ENCODE assay signal across 1 cellular context in the genomic region with DNA sequence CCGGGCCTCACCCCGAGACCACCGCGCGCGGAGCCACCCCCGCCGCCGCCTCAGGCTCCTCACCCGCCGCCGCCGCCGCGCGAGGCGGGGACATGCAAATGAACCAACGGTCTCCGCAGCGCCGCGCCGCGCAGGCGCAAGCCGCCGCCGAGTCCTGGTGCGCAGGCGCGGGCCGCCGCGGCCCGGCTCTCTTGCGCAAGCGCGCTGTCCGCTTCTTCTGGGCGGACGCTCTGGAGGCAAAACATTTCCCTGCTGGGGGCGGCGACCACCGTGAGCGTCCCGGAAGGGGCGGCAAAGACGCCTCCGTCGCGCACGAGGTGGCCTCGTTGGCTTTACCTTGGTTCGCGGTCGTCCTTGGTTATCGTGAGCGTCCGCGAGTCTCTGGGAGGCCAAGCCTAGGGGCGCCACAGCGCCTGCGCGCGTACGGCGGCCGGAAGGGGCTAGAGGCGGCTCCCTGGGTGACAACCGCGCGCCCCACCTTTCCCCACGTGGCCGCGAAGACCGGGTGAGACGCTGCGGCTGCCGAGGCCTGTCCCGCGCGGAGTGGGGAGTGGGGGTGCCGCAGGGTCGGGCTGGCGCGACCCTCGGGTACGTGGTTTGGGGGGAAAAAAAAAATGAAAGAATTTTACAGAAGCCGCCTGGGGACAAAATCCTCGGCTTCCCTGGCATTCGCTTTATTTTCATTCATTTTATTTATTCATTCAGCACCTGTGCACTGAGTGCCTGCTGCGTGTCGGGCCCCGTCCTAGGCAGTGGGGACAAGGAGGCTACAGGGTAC.
TF ChIP-seq lines count a peak whose summit lies in the region.

A gene (plus strand): TSS at position 178 of the 778 bp plus-strand sequence. CDS start 607 bp downstream, outside the sequence.
A gene (minus strand): TSS at position 92 of the 778 bp plus-strand sequence. CDS start 2,446 bp downstream, outside the sequence.

TF ChIP-seq in HepG2, 621 proteins besides CTCF, POLR2A, EP300 and RAD21 (continued from another document):
- TF ChIP-seq, protein P1, sequence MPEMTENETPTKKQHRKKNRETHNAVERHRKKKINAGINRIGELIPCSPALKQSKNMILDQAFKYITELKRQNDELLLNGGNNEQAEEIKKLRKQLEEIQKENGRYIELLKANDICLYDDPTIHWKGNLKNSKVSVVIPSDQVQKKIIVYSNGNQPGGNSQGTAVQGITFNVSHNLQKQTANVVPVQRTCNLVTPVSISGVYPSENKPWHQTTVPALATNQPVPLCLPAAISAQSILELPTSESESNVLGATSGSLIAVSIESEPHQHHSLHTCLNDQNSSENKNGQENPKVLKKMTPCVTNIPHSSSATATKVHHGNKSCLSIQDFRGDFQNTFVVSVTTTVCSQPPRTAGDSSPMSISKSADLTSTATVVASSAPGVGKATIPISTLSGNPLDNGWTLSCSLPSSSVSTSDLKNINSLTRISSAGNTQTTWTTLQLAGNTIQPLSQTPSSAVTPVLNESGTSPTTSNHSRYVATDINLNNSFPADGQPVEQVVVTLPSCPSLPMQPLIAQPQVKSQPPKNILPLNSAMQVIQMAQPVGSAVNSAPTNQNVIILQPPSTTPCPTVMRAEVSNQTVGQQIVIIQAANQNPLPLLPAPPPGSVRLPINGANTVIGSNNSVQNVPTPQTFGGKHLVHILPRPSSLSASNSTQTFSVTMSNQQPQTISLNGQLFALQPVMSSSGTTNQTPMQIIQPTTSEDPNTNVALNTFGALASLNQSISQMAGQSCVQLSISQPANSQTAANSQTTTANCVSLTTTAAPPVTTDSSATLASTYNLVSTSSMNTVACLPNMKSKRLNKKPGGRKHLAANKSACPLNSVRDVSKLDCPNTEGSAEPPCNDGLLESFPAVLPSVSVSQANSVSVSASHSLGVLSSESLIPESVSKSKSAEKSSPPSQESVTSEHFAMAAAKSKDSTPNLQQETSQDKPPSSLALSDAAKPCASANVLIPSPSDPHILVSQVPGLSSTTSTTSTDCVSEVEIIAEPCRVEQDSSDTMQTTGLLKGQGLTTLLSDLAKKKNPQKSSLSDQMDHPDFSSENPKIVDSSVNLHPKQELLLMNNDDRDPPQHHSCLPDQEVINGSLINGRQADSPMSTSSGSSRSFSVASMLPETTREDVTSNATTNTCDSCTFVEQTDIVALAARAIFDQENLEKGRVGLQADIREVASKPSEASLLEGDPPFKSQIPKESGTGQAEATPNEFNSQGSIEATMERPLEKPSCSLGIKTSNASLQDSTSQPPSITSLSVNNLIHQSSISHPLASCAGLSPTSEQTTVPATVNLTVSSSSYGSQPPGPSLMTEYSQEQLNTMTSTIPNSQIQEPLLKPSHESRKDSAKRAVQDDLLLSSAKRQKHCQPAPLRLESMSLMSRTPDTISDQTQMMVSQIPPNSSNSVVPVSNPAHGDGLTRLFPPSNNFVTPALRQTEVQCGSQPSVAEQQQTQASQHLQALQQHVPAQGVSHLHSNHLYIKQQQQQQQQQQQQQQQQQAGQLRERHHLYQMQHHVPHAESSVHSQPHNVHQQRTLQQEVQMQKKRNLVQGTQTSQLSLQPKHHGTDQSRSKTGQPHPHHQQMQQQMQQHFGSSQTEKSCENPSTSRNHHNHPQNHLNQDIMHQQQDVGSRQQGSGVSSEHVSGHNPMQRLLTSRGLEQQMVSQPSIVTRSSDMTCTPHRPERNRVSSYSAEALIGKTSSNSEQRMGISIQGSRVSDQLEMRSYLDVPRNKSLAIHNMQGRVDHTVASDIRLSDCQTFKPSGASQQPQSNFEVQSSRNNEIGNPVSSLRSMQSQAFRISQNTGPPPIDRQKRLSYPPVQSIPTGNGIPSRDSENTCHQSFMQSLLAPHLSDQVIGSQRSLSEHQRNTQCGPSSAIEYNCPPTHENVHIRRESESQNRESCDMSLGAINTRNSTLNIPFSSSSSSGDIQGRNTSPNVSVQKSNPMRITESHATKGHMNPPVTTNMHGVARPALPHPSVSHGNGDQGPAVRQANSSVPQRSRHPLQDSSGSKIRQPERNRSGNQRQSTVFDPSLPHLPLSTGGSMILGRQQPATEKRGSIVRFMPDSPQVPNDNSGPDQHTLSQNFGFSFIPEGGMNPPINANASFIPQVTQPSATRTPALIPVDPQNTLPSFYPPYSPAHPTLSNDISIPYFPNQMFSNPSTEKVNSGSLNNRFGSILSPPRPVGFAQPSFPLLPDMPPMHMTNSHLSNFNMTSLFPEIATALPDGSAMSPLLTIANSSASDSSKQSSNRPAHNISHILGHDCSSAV (CRISPR knock-in tag; IDR thresholded peaks at IDR 0.05; ENCODE audit: borderline replicate concordance), result no peak
- TF ChIP-seq, protein P2, sequence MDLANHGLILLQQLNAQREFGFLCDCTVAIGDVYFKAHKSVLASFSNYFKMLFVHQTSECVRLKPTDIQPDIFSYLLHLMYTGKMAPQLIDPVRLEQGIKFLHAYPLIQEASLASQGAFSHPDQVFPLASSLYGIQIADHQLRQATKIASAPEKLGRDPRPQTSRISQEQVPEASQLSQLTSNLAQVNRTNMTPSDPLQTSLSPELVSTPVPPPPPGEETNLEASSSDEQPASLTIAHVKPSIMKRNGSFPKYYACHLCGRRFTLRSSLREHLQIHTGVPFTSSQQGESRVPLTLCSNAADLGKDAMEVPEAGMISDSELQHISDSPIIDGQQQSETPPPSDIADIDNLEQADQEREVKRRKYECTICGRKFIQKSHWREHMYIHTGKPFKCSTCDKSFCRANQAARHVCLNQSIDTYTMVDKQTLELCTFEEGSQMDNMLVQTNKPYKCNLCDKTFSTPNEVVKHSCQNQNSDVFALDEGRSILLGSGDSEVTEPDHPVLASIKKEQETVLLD (CRISPR knock-in tag; IDR thresholded peaks at IDR 0.05; ENCODE audit: low read depth), result peak; percentile 80
- no peak for TF ChIP-seq ZNF737 (CRISPR knock-in tag; IDR thresholded peaks at IDR 0.05; ENCODE audit: borderline replicate concordance)
- no peak; the same call in 1 of the 2 replicates for TF ChIP-seq TP53 (CRISPR knock-in tag; conservative IDR thresholded peaks at IDR 0.05)
- TF ChIP-seq ZNF383 (CRISPR knock-in tag; IDR thresholded peaks at IDR 0.05; ENCODE audit: borderline replicate concordance), result no peak
- TF ChIP-seq, protein P3, sequence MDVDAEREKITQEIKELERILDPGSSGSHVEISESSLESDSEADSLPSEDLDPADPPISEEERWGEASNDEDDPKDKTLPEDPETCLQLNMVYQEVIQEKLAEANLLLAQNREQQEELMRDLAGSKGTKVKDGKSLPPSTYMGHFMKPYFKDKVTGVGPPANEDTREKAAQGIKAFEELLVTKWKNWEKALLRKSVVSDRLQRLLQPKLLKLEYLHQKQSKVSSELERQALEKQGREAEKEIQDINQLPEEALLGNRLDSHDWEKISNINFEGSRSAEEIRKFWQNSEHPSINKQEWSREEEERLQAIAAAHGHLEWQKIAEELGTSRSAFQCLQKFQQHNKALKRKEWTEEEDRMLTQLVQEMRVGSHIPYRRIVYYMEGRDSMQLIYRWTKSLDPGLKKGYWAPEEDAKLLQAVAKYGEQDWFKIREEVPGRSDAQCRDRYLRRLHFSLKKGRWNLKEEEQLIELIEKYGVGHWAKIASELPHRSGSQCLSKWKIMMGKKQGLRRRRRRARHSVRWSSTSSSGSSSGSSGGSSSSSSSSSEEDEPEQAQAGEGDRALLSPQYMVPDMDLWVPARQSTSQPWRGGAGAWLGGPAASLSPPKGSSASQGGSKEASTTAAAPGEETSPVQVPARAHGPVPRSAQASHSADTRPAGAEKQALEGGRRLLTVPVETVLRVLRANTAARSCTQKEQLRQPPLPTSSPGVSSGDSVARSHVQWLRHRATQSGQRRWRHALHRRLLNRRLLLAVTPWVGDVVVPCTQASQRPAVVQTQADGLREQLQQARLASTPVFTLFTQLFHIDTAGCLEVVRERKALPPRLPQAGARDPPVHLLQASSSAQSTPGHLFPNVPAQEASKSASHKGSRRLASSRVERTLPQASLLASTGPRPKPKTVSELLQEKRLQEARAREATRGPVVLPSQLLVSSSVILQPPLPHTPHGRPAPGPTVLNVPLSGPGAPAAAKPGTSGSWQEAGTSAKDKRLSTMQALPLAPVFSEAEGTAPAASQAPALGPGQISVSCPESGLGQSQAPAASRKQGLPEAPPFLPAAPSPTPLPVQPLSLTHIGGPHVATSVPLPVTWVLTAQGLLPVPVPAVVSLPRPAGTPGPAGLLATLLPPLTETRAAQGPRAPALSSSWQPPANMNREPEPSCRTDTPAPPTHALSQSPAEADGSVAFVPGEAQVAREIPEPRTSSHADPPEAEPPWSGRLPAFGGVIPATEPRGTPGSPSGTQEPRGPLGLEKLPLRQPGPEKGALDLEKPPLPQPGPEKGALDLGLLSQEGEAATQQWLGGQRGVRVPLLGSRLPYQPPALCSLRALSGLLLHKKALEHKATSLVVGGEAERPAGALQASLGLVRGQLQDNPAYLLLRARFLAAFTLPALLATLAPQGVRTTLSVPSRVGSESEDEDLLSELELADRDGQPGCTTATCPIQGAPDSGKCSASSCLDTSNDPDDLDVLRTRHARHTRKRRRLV (CRISPR knock-in tag; IDR thresholded peaks at IDR 0.05), result 0 out of 2 replicates have a peak, but pooled peaks have one; percentile 46
- TF ChIP-seq ZNF780A (CRISPR knock-in tag; IDR thresholded peaks at IDR 0.05), result peak; percentile 89; the same call in 1 of the 2 replicates
- TF ChIP-seq SIX1 (CRISPR knock-in tag; IDR thresholded peaks at IDR 0.05; ENCODE audit: borderline replicate concordance), result no peak
- peak; percentile 92; the same call in 1 of the 2 replicates for TF ChIP-seq ZFP82 (CRISPR knock-in tag; IDR thresholded peaks at IDR 0.05; ENCODE audit: borderline replicate concordance)
- peak; percentile 91 for TF ChIP-seq ZFP90 (CRISPR knock-in tag; IDR thresholded peaks at IDR 0.05; ENCODE audit: borderline replicate concordance)
- TF ChIP-seq TAF15 (IDR thresholded peaks at IDR 0.05; ENCODE audit: low read depth, low read length, poor library complexity, severe bottlenecking), result no peak
- TF ChIP-seq, protein P4, sequence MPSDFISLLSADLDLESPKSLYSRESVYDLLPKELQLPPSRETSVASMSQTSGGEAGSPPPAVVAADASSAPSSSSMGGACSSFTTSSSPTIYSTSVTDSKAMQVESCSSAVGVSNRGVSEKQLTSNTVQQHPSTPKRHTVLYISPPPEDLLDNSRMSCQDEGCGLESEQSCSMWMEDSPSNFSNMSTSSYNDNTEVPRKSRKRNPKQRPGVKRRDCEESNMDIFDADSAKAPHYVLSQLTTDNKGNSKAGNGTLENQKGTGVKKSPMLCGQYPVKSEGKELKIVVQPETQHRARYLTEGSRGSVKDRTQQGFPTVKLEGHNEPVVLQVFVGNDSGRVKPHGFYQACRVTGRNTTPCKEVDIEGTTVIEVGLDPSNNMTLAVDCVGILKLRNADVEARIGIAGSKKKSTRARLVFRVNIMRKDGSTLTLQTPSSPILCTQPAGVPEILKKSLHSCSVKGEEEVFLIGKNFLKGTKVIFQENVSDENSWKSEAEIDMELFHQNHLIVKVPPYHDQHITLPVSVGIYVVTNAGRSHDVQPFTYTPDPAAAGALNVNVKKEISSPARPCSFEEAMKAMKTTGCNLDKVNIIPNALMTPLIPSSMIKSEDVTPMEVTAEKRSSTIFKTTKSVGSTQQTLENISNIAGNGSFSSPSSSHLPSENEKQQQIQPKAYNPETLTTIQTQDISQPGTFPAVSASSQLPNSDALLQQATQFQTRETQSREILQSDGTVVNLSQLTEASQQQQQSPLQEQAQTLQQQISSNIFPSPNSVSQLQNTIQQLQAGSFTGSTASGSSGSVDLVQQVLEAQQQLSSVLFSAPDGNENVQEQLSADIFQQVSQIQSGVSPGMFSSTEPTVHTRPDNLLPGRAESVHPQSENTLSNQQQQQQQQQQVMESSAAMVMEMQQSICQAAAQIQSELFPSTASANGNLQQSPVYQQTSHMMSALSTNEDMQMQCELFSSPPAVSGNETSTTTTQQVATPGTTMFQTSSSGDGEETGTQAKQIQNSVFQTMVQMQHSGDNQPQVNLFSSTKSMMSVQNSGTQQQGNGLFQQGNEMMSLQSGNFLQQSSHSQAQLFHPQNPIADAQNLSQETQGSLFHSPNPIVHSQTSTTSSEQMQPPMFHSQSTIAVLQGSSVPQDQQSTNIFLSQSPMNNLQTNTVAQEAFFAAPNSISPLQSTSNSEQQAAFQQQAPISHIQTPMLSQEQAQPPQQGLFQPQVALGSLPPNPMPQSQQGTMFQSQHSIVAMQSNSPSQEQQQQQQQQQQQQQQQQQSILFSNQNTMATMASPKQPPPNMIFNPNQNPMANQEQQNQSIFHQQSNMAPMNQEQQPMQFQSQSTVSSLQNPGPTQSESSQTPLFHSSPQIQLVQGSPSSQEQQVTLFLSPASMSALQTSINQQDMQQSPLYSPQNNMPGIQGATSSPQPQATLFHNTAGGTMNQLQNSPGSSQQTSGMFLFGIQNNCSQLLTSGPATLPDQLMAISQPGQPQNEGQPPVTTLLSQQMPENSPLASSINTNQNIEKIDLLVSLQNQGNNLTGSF (CRISPR knock-in tag; IDR thresholded peaks at IDR 0.05), result peak; percentile 97
- peak; percentile 69; the same call in 1 of the 2 replicates for TF ChIP-seq FIP1L1 (IDR thresholded peaks at IDR 0.05; ENCODE audit: borderline replicate concordance, insufficient read depth, low read depth, low read length)
- no peak for TF ChIP-seq KDM6A (CRISPR knock-in tag; IDR thresholded peaks at IDR 0.05; ENCODE audit: low read depth)
- TF ChIP-seq NR2F1 (CRISPR knock-in tag; IDR thresholded peaks at IDR 0.05), result 0 out of 4 replicates have a peak, but pooled peaks of 1 of the 2 experiments have one; percentile 7
- TF ChIP-seq TBP (CRISPR knock-in tag; IDR thresholded peaks at IDR 0.05), result no peak
- TF ChIP-seq HOXA9 (CRISPR knock-in tag; IDR thresholded peaks at IDR 0.05; ENCODE audit: borderline replicate concordance), result peak; percentile 94; the same call in 1 of the 2 replicates
- TF ChIP-seq ZNF850 (CRISPR knock-in tag; conservative IDR thresholded peaks at IDR 0.05), result 0 out of 2 replicates have a peak, but pooled peaks have one; percentile 30
- no peak for TF ChIP-seq ZNF570 (CRISPR knock-in tag; IDR thresholded peaks at IDR 0.05; ENCODE audit: borderline replicate concordance)
- peak; percentile 85 for TF ChIP-seq KDM2A (CRISPR knock-in tag; IDR thresholded peaks at IDR 0.05; ENCODE audit: borderline replicate concordance, low read depth)
- TF ChIP-seq, protein P5, sequence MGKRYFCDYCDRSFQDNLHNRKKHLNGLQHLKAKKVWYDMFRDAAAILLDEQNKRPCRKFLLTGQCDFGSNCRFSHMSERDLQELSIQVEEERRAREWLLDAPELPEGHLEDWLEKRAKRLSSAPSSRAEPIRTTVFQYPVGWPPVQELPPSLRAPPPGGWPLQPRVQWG (CRISPR knock-in tag; IDR thresholded peaks at IDR 0.05; ENCODE audit: borderline replicate concordance, low read depth), result no peak
- peak; percentile 53; the same call in 1 of the 2 replicates for TF ChIP-seq ZNF160 (CRISPR knock-in tag; IDR thresholded peaks at IDR 0.05)
- TF ChIP-seq ZNF496 (CRISPR knock-in tag; IDR thresholded peaks at IDR 0.05; ENCODE audit: insufficient replicate concordance), result no peak
- TF ChIP-seq ZNF558 (CRISPR knock-in tag; IDR thresholded peaks at IDR 0.05; ENCODE audit: borderline replicate concordance), result peak; percentile 89; the same call in 1 of the 2 replicates
- TF ChIP-seq NR2F2 (IDR thresholded peaks at IDR 0.05; ENCODE audit: borderline replicate concordance, low read depth), result no peak; the same call in 1 of the 2 replicates
- peak; percentile 90 for TF ChIP-seq ZNF782 (CRISPR knock-in tag; IDR thresholded peaks at IDR 0.05; ENCODE audit: borderline replicate concordance)
- TF ChIP-seq ZNF790 (CRISPR knock-in tag; IDR thresholded peaks at IDR 0.05; ENCODE audit: borderline replicate concordance), result peak; percentile 92
- TF ChIP-seq ZNF33B (CRISPR knock-in tag; IDR thresholded peaks at IDR 0.05), result peak; percentile 95
- peak; percentile 61; the same call in 1 of the 2 replicates for TF ChIP-seq ZNF773 (CRISPR knock-in tag; IDR thresholded peaks at IDR 0.05; ENCODE audit: borderline replicate concordance)
- peak; percentile 34; the same call in 1 of the 2 replicates for TF ChIP-seq MAF1 (CRISPR knock-in tag; IDR thresholded peaks at IDR 0.05; ENCODE audit: borderline replicate concordance)
- TF ChIP-seq JUNB (CRISPR knock-in tag; IDR thresholded peaks at IDR 0.05; ENCODE audit: borderline replicate concordance), result peak; percentile 72; the same call in 1 of the 2 replicates
